Comparison of ENCODE assay signal across 13 cellular contexts in the genomic region with DNA sequence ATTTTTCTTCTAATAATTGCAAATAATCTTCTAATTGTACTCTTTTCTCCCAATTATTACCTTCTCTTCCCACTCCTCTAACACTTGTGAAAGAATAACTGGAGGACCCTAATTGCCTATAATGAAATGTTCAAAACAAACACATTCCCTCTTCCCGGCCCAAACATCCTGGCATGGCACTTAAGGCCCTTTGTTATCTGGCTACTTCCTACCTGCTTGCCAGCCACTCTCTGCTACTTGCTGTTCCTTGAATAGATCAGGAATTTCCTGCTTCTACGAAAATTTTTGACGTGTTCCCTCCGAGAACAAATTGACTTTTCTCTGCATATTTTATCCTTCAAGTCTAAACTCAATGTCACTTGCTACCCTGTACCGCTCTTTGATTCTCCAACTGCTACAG. TPM values are rescaled to one million over a fixed set of nuclear protein-coding genes. Genes with fewer than 3 reads are reported as not detected.
DNase-seq lines count a peak whose midpoint lies in the region.
"Had no signal": no experiment of that assay in that cellular context is flagged by ENCODE, and none has a peak within 500 bp of the region (broad histone marks: within the 10 kb centered on the region; RNA-seq: fewer than 3 reads in every experiment).

No MANE protein-coding gene starts in this region.

- no peak overlapping the region for H3K4me3 ChIP-seq in ectodermal cell (ENCODE audit: insufficient read depth, low read depth, low read length)
- H3K4me3 ChIP-seq: A549 had no signal

- no peaks in the 10 kb centered on the region for H3K27me3 ChIP-seq in ectodermal cell (ENCODE audit: control insufficient read depth, insufficient read depth, low read length, poor library complexity, severe bottlenecking)

- H3K27ac ChIP-seq in ectodermal cell (ENCODE audit: insufficient read depth, low read depth, low read length, poor library complexity, severe bottlenecking) = peak overlapping the region; percentile 8
- H3K27ac ChIP-seq: A549 had no signal

- DNase-seq in NCI-H1105 treated with DMSO at 0.1 percent for 48 hours (lab: John Stamatoyannopoulos, UW) = peak; percentile 70
- DNase-seq in NCI-H69 (lab: John Stamatoyannopoulos, UW) = peak; percentile 56
- DNase-seq in SHP77 (lab: John Stamatoyannopoulos, UW) = no peak
- no peak for DNase-seq in NCI-H2196 treated with DMSO at 0.1 percent for 48 hours (lab: John Stamatoyannopoulos, UW; ENCODE audit: unreplicated experiment)
- no peak for DNase-seq in NCI-H1092 (lab: John Stamatoyannopoulos, UW)
- DNase-seq: DMS53, GF-D8, HCEC 1CT, HFFc6 had no signal

- 79 to 83% methylated on average over 5 of the region's 5 CpGs for WGBS in ectodermal cell, 2 experiments

- no peaks in the 10 kb centered on the region for H3K36me3 ChIP-seq in ectodermal cell (ENCODE audit: control insufficient read depth, insufficient read depth, low read length)

- H3K4me1 ChIP-seq in ectodermal cell (ENCODE audit: control insufficient read depth, insufficient read depth, low read length) = no peaks in the 10 kb centered on the region
- H3K4me1 ChIP-seq: A549 had no signal

- H3K9me3 ChIP-seq in ectodermal cell (ENCODE audit: control insufficient read depth, low read length) = no peaks in the 10 kb centered on the region
- H3K9me3 ChIP-seq: A549 had no signal

RNA-seq across cellular contexts. Expression of a gene that starts 56.1 kb away (rescaled TPM):
- polyA plus RNA-seq in ectodermal cell (2013, experiment 1 of 4) = not detected
- polyA plus RNA-seq in ectodermal cell (2013, experiment 2 of 4) = not detected
- polyA plus RNA-seq in ectodermal cell (2013, experiment 3 of 4) = not detected
- polyA plus RNA-seq in ectodermal cell (2013, experiment 4 of 4) = not detected
- polyA plus RNA-seq: A549, BJ, CD14-positive monocyte had no signal

Comparison
In these comparisons a context has a peak if more than half of its experiments do, and no peak if none do; other contexts are left out.
1. DNase-seq: peak in NCI-H1105 treated with DMSO at 0.1 percent for 48 hours (single experiment) and NCI-H69 (single experiment); none in SHP77 (0 of 2), NCI-H2196 treated with DMSO at 0.1 percent for 48 hours (single experiment) and NCI-H1092 (single experiment).